In the genomic region with DNA sequence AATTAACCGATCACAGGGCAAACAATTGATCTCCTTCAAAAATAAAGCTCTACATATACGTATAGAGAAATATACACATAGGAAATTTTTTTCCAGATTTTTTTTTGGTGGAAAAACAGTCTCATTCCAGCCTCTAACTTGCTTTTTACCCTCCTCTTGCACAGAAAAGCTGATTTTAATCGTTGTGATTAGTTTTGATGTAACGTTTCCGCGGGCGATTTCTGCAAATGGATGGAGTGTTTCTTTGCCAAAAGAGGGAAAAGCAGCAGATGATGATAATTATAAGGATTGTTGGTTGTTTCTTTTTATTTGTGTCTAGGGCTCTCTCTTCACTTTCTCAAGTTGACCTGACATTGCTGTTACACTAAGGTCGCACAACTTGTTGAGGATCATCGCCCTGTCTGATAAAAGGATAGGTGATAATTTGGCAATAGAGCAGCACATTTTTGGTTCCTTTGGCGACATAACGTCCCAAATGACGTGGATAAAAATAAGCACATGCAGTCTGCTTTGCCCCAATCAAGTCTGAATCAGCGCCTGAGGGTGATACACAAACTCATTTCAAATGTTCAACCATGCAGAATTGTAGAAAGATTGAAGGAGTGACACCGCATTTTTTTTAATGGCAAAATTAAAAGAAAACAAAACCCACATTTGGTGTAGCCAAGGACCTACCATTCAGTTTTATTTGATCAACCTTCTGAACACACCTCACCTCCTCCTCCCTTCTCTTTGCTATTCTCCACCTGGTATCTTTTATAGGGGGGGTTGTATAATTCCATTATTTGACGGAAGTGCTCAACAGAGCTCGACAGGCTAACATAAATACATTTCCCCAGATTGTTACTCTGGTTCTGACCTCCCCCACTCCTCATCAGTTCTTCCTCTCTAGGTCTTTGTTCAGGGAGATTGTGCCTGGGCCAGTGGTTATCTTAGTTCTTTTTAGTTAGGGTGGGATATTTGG, we compare ENCODE assay signal across 8 cellular contexts.
A peak's percentile ranks its signal among the peaks of the same experiment; 100 is the strongest.
DNase-seq lines count a peak whose midpoint lies in the region; ATAC-seq and TF ChIP-seq lines count a peak whose summit lies in the region.

No MANE protein-coding gene starts in this region.

- no peaks in the 10 kb centered on the region for H3K9me2 ChIP-seq in Loucy (replicated peaks; ENCODE audit: low read depth, low read length)

- peaks cover 70 to 83% (median 81%) of the 10 kb centered on the region in 11 experiments for H3K27me3 ChIP-seq in BLaER1 treated with 17β-estradiol and CSF1 and Interleukin-3, amounts not matched to agents 10 nM and 100 nM
- H3K27me3 ChIP-seq in Loucy (ENCODE audit: insufficient read depth, low read length, poor library complexity, severe bottlenecking) = no peaks in the 10 kb centered on the region
- peaks cover 64% of the 10 kb centered on the region for H3K27me3 ChIP-seq in neural progenitor cell

- no peaks in the 10 kb centered on the region for H3K36me3 ChIP-seq in BLaER1 treated with 17β-estradiol and CSF1 and Interleukin-3, amounts not matched to agents 10 nM and 100 nM
- H3K36me3 ChIP-seq in Loucy (ENCODE audit: insufficient read depth, low read length) (no peaks in the 10 kb centered on the region), neural progenitor cell (no peaks in the 10 kb centered on the region)

- H3K27me3 Mint-ChIP-seq in neural progenitor cell (ENCODE audit: insufficient read depth, low read depth) = peaks cover 2% of the 10 kb centered on the region

- H3K27ac Mint-ChIP-seq in neural progenitor cell = peak overlapping the region; percentile 99

- no peaks in the 10 kb centered on the region; the same call in 1 of the 2 replicates for H3K79me2 ChIP-seq in Loucy (ENCODE audit: insufficient read depth, low read length)
- H3K79me2 ChIP-seq in neural progenitor cell (ENCODE audit: low read depth) = no peaks in the 10 kb centered on the region

- H3K4me1 ChIP-seq in BLaER1 treated with 17β-estradiol and CSF1 and Interleukin-3, amounts not matched to agents 10 nM and 100 nM = peaks cover 7 to 17% (median 10%) of the 10 kb centered on the region in 10 experiments
- H3K4me1 ChIP-seq in Loucy (ENCODE audit: insufficient read depth, low read length, poor library complexity, severe bottlenecking) (peaks cover 27% of the 10 kb centered on the region), neural progenitor cell (peaks cover 17% of the 10 kb centered on the region)

- TF ChIP-seq CTCF in Loucy (conservative IDR thresholded peaks at IDR 0.05; ENCODE audit: low read length) = no peak
- TF ChIP-seq CTCF in neural progenitor cell (IDR thresholded peaks at IDR 0.05) = no peak

- peak overlapping the region; percentile 98 for H3K4me3 Mint-ChIP-seq in neural progenitor cell

- H3F3A ChIP-seq in Loucy (ENCODE audit: low read depth) (peaks cover 12% of the 10 kb centered on the region), neural progenitor cell (ENCODE audit: low read depth) (peaks cover 37% of the 10 kb centered on the region)

- no peak for ATAC-seq in HG03025 (IDR thresholded peaks at IDR 0.05; ENCODE audit: low FRiP score, unreplicated experiment)
- no peak for ATAC-seq in GM21528 (IDR thresholded peaks at IDR 0.05; ENCODE audit: low FRiP score, unreplicated experiment)

- peaks cover 0 to 17% (median 0%) of the 10 kb centered on the region in 11 experiments; a peak in 6 of 22 replicates for H4K20me1 ChIP-seq in BLaER1 treated with 17β-estradiol and CSF1 and Interleukin-3, amounts not matched to agents 10 nM and 100 nM
- H4K20me1 ChIP-seq in Loucy (ENCODE audit: insufficient read depth, low read length, poor library complexity, severe bottlenecking) = no peaks in the 10 kb centered on the region
- H4K20me1 ChIP-seq in neural progenitor cell (ENCODE audit: low read depth) = peaks cover 10% of the 10 kb centered on the region

- no peaks in the 10 kb centered on the region for H3K36me3 Mint-ChIP-seq in neural progenitor cell

- no peaks in the 10 kb centered on the region for H3K9me3 ChIP-seq in BLaER1 treated with 17β-estradiol and CSF1 and Interleukin-3, amounts not matched to agents 10 nM and 100 nM (replicated peaks in 1 of 11)
- H3K9me3 ChIP-seq in Loucy (ENCODE audit: insufficient read depth, low read depth, low read length) (no peaks in the 10 kb centered on the region), neural progenitor cell (ENCODE audit: low read depth) (no peaks in the 10 kb centered on the region)

- no peak overlapping the region; a peak in 1 of 22 replicates for H3K27ac ChIP-seq in BLaER1 treated with 17β-estradiol and CSF1 and Interleukin-3, amounts not matched to agents 10 nM and 100 nM
- H3K27ac ChIP-seq in cingulate gyrus (ENCODE audit: low read depth, low read length) (peak overlapping the region; percentile 88), neural progenitor cell (no peak overlapping the region)

- H3K9me3 Mint-ChIP-seq in neural progenitor cell = peaks cover 6% of the 10 kb centered on the region

- peak overlapping the region; percentile 81 to 97 (median 91) for H3K4me2 ChIP-seq in BLaER1 treated with 17β-estradiol and CSF1 and Interleukin-3, amounts not matched to agents 10 nM and 100 nM
- H3K4me2 ChIP-seq in Loucy (ENCODE audit: low read depth, low read length, poor library complexity, severe bottlenecking) (peak overlapping the region; percentile 97), neural progenitor cell (peak overlapping the region; percentile 85)

- H3K4me3 ChIP-seq in BLaER1 treated with 17β-estradiol and CSF1 and Interleukin-3, amounts not matched to agents 10 nM and 100 nM = peak overlapping the region; percentile 62 to 84 (median 72)
- peak overlapping the region; percentile 83 for H3K4me3 ChIP-seq in Loucy (ENCODE audit: low read length, poor library complexity, severe bottlenecking)
- H3K4me3 ChIP-seq in neural progenitor cell = peak overlapping the region; percentile 71

- H3K4me1 Mint-ChIP-seq in neural progenitor cell = peaks cover 48% of the 10 kb centered on the region

- H3K9ac ChIP-seq in BLaER1 treated with 17β-estradiol and CSF1 and Interleukin-3, amounts not matched to agents 10 nM and 100 nM = peak overlapping the region in 8 of 11 experiments; percentile 46 to 83 (median 77); a peak in 12 of 22 replicates
- peak overlapping the region; percentile 93 for H3K9ac ChIP-seq in Loucy (ENCODE audit: low read depth, low read length, poor library complexity, severe bottlenecking)
- no peak overlapping the region for H3K9ac ChIP-seq in neural progenitor cell

- DNase-seq in neural progenitor cell (ENCODE audit: low spot score) = no peak
- no peak for DNase-seq in T-helper 9 cell
- no peak for DNase-seq in HuH-7.5 (ENCODE audit: low spot score)

- H2AFZ ChIP-seq in Loucy (ENCODE audit: low read length) (peak overlapping the region; percentile 59), neural progenitor cell (replicated peaks) (peak overlapping the region; percentile 97)
